8 cellular contexts compared by ENCODE assay signal in the genomic region with DNA sequence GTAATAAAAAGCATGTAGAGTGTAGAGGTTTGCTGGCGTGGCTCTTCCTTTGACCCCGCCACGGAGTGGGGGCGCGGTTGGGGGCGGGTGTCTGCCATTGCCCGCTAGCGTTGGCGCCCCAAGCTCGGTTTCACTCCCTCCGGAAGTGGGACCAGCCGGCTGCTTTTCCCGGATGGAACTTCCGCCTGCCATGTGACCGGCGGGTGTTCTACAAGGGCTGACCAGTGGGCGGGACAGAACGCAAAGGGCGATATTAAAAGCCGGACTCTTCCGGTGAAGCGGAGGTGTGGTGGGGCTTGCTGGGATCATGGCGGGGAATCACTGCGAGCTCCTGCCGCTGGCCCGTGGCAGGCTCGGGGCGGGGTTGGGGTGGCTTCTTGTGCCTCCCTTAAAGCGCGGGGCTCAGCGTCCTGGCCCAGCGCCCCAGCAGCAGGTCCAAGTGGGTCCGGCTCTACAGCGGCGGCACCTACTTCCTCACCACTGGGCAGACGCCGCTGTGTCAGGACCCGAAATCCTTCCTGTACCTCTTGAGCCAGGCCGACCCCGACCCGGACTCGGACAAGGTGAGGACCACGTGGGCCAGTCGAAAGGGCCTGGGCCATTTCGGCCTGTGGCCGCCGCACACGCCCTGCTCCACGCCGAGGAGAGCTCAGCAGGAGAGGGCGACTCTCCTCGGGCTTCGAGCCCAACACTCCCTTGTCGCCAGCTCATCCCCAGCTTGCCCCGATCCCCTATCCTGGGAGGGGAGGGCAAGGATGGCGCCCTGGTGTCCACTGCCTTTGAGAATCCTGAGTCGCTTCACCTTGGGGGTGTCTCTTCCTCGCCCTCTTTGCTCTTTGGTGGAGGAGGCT.
DNase-seq lines count a peak whose midpoint lies in the region; ATAC-seq and TF ChIP-seq lines count a peak whose summit lies in the region.

No MANE protein-coding gene starts in this region.

- H3K9me3 Mint-ChIP-seq in activated CD4-positive, alpha-beta T cell treated with anti-CD3 and anti-CD28 coated beads, Interleukin-2, amount 10 ng/mL, durations not matched to agents 24 days and 14 days: no peaks in the 10 kb centered on the region

- DNase-seq in AG09319 (ENCODE audit: extremely low read depth, low read depth): peak; percentile 87
- DNase-seq in NCI-H524 (lab: John Stamatoyannopoulos, UW): peak; percentile 89 to 98
- peak; percentile 95 for DNase-seq in activated CD4-positive, alpha-beta T cell treated with anti-CD3 and anti-CD28 coated beads, Interleukin-2, amount 10 ng/mL, durations not matched to agents 24 days and 14 days
- peak; percentile 97 for DNase-seq in coronary artery (ENCODE audit: low spot score)
- DNase-seq in left kidney (ENCODE audit: low read depth, low spot score): peak; percentile 99
- peak; percentile 71 to 77 for DNase-seq in stimulated activated CD4-positive, alpha-beta T cell treated with anti-CD3 and anti-CD28 coated beads, Interleukin-1b, Interleukin-23, amount 100 ng/mL, for 4 hours (ENCODE audit: low read depth in 2 of 2)

- ATAC-seq in HG03439 (IDR thresholded peaks at IDR 0.05; ENCODE audit: unreplicated experiment): peak; percentile 65

- no peaks in the 10 kb centered on the region for H3K27me3 Mint-ChIP-seq in activated CD4-positive, alpha-beta T cell treated with anti-CD3 and anti-CD28 coated beads, Interleukin-2, amount 10 ng/mL, durations not matched to agents 24 days and 14 days

- peak overlapping the region; percentile 83 for H3K4me3 ChIP-seq in coronary artery

- peaks cover 10% of the 10 kb centered on the region for H3K36me3 Mint-ChIP-seq in activated CD4-positive, alpha-beta T cell treated with anti-CD3 and anti-CD28 coated beads, Interleukin-2, amount 10 ng/mL, durations not matched to agents 24 days and 14 days (ENCODE audit: low read depth)

- intact Hi-C loops in activated CD4-positive, alpha-beta T cell treated with anti-CD3 and anti-CD28 coated beads, Interleukin-2, amount 10 ng/mL, durations not matched to agents 24 days and 14 days (cut with micrococcal nuclease): loop anchor here (10.0 kb wide), 1 partner anchor 89 kb away; the partner anchor contains the start of gene ATP6V0C

- TF ChIP-seq POLR2A in GM19099 (IDR thresholded peaks at IDR 0.05; ENCODE audit: extremely low read depth, insufficient read length, low read depth): peak; percentile 96

- H3K4me3 Mint-ChIP-seq in activated CD4-positive, alpha-beta T cell treated with anti-CD3 and anti-CD28 coated beads, Interleukin-2, amount 10 ng/mL, durations not matched to agents 24 days and 14 days: peak overlapping the region; percentile 98

- peak overlapping the region; percentile 94 for H3K27ac Mint-ChIP-seq in activated CD4-positive, alpha-beta T cell treated with anti-CD3 and anti-CD28 coated beads, Interleukin-2, amount 10 ng/mL, durations not matched to agents 24 days and 14 days

- TF ChIP-seq CTCF in AG09319 (IDR thresholded peaks at IDR 0.05; ENCODE audit: low read depth, low read length) (no peak), coronary artery (IDR thresholded peaks at IDR 0.05) (no peak)

- H3K4me1 Mint-ChIP-seq in activated CD4-positive, alpha-beta T cell treated with anti-CD3 and anti-CD28 coated beads, Interleukin-2, amount 10 ng/mL, durations not matched to agents 24 days and 14 days: peaks cover 15% of the 10 kb centered on the region

- peak overlapping the region; percentile 40 to 82 for H3K27ac ChIP-seq in coronary artery

Comparison
In these comparisons a context has a peak if more than half of its experiments do, and no peak if none do; other contexts are left out.
1. Peak in every context shown above with its lines: DNase-seq, ATAC-seq, H3K4me3 ChIP-seq and H3K27ac ChIP-seq.